In genomic region chr1:91876040-91876470, GRCh38 we compare ENCODE assay signal across 10 cellular contexts. TPM values are rescaled to one million over a fixed set of nuclear protein-coding genes. Genes with fewer than 3 reads are reported as not detected.
A peak's percentile ranks its signal among the peaks of the same experiment; 100 is the strongest.
DNase-seq lines count a peak whose midpoint lies in the region; ATAC-seq and TF ChIP-seq lines count a peak whose summit lies in the region.
"Had no signal": no experiment of that assay in that cellular context is flagged by ENCODE, and none has a peak within 500 bp of the region (broad histone marks: within the 10 kb centered on the region; RNA-seq: fewer than 3 reads in every experiment).

No MANE protein-coding gene starts in this region.

- H3K27me3 Mint-ChIP-seq in CD8-positive, alpha-beta T cell (ENCODE audit: low read depth) = no peaks in the 10 kb centered on the region
- peaks cover 7% of the 10 kb centered on the region for H3K27me3 Mint-ChIP-seq in activated naive CD8-positive, alpha-beta T cell treated with anti-CD3 and anti-CD28 coated beads for 36 hours

- no peak for TF ChIP-seq CTCF in CD8-positive, alpha-beta T cell (IDR thresholded peaks at IDR 0.05)
- no peak for TF ChIP-seq CTCF in transverse colon (IDR thresholded peaks at IDR 0.05)

- no peaks in the 10 kb centered on the region for H3K27me3 ChIP-seq in CD8-positive, alpha-beta T cell (ENCODE audit: insufficient read depth, low read length)
- no peaks in the 10 kb centered on the region for H3K27me3 ChIP-seq in transverse colon

- POLR2A ChIA-PET in CD8-positive, alpha-beta T cell (lab: Charles Lee) = no interaction called here

- no peak for TF ChIP-seq EP300 in transverse colon (IDR thresholded peaks at IDR 0.05; ENCODE audit: low read depth)

- no peak overlapping the region for H3K4me3 ChIP-seq in CD8-positive, alpha-beta T cell (ENCODE audit: low read depth, low read length)
- no peak overlapping the region for H3K4me3 ChIP-seq in transverse colon

- peak in 5 of 7 experiments; percentile 11 to 39 (median 28) for DNase-seq in CD8-positive, alpha-beta T cell
- DNase-seq in activated naive CD8-positive, alpha-beta T cell treated with anti-CD3 and anti-CD28 coated beads for 36 hours = peak; percentile 59
- DNase-seq in HuH-7.5 (ENCODE audit: low spot score) (no peak), kidney tubule cell (ENCODE audit: low spot score) (no peak), transverse colon (no peak), NCI-H1092 treated with DMSO at 0.1 percent for 48 hours (lab: John Stamatoyannopoulos, UW) (no peak)
- DNase-seq: KBM-7 had no signal

- peak overlapping the region; percentile 22 for H3K4me3 Mint-ChIP-seq in CD8-positive, alpha-beta T cell
- H3K4me3 Mint-ChIP-seq in activated naive CD8-positive, alpha-beta T cell treated with anti-CD3 and anti-CD28 coated beads for 36 hours = no peak overlapping the region
- H3K4me3 Mint-ChIP-seq: neural crest cell had no signal

- CTCF ChIA-PET in CD8-positive, alpha-beta T cell (lab: Charles Lee) = no interaction called here

- peak; percentile 49 for ATAC-seq in CD8-positive, alpha-beta T cell
- ATAC-seq in GM19372 (IDR thresholded peaks at IDR 0.05; ENCODE audit: low read depth, unreplicated experiment) (peak; percentile 85), HG03108 (IDR thresholded peaks at IDR 0.05; ENCODE audit: unreplicated experiment) (peak; percentile 77)

- H3K27ac ChIP-seq in CD8-positive, alpha-beta T cell (ENCODE audit: low read depth, low read length) = no peak overlapping the region
- no peak overlapping the region for H3K27ac ChIP-seq in transverse colon

- no peak for TF ChIP-seq POLR2A in transverse colon (IDR thresholded peaks at IDR 0.05)

- in situ Hi-C loops in transverse colon (cut with MboI; ENCODE audit: low pct_ligation_motif_present in 1 of 4, low pct_unique_long_range_greater_than_20kb in 1 of 4, low sequenced_read_pairs in 3 of 4) = no loop called here

- peaks cover 41% of the 10 kb centered on the region for H3K4me1 ChIP-seq in CD8-positive, alpha-beta T cell (ENCODE audit: insufficient read depth, low read length)
- H3K4me1 ChIP-seq in transverse colon = peaks cover 8 to 63% (median 14%) of the 10 kb centered on the region in 4 donors

- H3K9me3 ChIP-seq in CD8-positive, alpha-beta T cell (ENCODE audit: low read length) = no peaks in the 10 kb centered on the region
- no peaks in the 10 kb centered on the region for H3K9me3 ChIP-seq in transverse colon

- no peaks in the 10 kb centered on the region for H3K9me3 Mint-ChIP-seq in CD8-positive, alpha-beta T cell
- H3K9me3 Mint-ChIP-seq in activated naive CD8-positive, alpha-beta T cell treated with anti-CD3 and anti-CD28 coated beads for 36 hours = peaks cover 4% of the 10 kb centered on the region
- H3K9me3 Mint-ChIP-seq: neural crest cell had no signal

- intact Hi-C loops in CD8-positive, alpha-beta T cell (cut with DNase I, micrococcal nuclease) = no loop called here
- intact Hi-C loops in transverse colon (cut with DNase I; ENCODE audit: low total_unique reads) = no loop called here

- no peaks in the 10 kb centered on the region for H3K36me3 Mint-ChIP-seq in CD8-positive, alpha-beta T cell
- peaks cover 3% of the 10 kb centered on the region for H3K36me3 Mint-ChIP-seq in activated naive CD8-positive, alpha-beta T cell treated with anti-CD3 and anti-CD28 coated beads for 36 hours

- peaks cover 65% of the 10 kb centered on the region for H3K4me1 Mint-ChIP-seq in CD8-positive, alpha-beta T cell (ENCODE audit: low read depth)
- peaks cover 70% of the 10 kb centered on the region for H3K4me1 Mint-ChIP-seq in activated naive CD8-positive, alpha-beta T cell treated with anti-CD3 and anti-CD28 coated beads for 36 hours

- peak overlapping the region; percentile 11 for H3K27ac Mint-ChIP-seq in CD8-positive, alpha-beta T cell
- H3K27ac Mint-ChIP-seq in activated naive CD8-positive, alpha-beta T cell treated with anti-CD3 and anti-CD28 coated beads for 36 hours = peak overlapping the region; percentile 55

- no peaks in the 10 kb centered on the region for H3K36me3 ChIP-seq in CD8-positive, alpha-beta T cell (ENCODE audit: insufficient read depth, low read length)
- H3K36me3 ChIP-seq in transverse colon = no peaks in the 10 kb centered on the region

- WGBS in transverse colon (ENCODE audit: low coverage in 1 of 2), 2 donors = 64 to 70% methylated on average over 3 to 5 of the region's 5 CpGs

RNA-seq across cellular contexts. Expression of gene TGFBR3, which starts 9.9 kb away (rescaled TPM):
- total RNA-seq in CD8-positive, alpha-beta T cell = 10 to 100 TPM; 36.7 to 37.9 TPM
- total RNA-seq in activated naive CD8-positive, alpha-beta T cell treated with anti-CD3 and anti-CD28 coated beads for 36 hours = 1 to 10 TPM; 4.4 to 4.7 TPM
- total RNA-seq in transverse colon = 100 to 1,000 TPM in 1 of 4 donors, 10 to 100 TPM in 3; 32.9 to 138 (median 58.8) TPM

Comparison
In these comparisons a context has a peak if more than half of its experiments do, and no peak if none do; other contexts are left out.
1. DNase-seq: peak in CD8-positive, alpha-beta T cell (5 of 7) and activated naive CD8-positive, alpha-beta T cell treated with anti-CD3 and anti-CD28 coated beads for 36 hours (single experiment); none in HuH-7.5 (single experiment), kidney tubule cell (single experiment), transverse colon (single experiment) and NCI-H1092 treated with DMSO at 0.1 percent for 48 hours (single experiment).
2. RNA of gene TGFBR3, which starts 9.9 kb away (total RNA-seq): 32.9 to 138 TPM in transverse colon and 36.7 to 37.9 TPM in CD8-positive, alpha-beta T cell; 4.4 to 4.7 TPM in activated naive CD8-positive, alpha-beta T cell treated with anti-CD3 and anti-CD28 coated beads for 36 hours; every median in the first group is over 4 times any median in the second.
3. Peak in every context shown above with its lines, with median percentiles within 50 percentile points of each other: ATAC-seq.